ENCODE assay signal across 26 cellular contexts in the genomic region with DNA sequence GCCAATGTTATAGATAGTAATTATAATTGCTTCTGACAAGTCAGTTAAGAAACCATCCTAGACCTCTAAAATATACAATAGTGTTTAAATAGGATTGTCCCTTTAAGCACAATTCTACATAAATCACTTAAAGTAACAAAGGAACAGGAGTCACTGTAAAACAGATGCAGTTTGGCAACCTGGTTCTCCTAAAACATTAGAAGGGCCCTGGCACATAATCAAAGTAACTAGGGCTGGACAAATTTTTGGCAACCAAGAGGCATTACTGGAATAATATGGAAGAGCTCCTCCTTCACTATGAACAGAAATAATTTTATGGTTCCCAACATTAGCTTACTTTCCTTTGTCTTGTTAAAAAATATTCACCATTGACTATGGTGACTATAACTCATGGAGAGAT.
"Had no signal": no experiment of that assay in that cellular context is flagged by ENCODE, and none has a peak within 500 bp of the region (broad histone marks: within the 10 kb centered on the region; RNA-seq: fewer than 3 reads in every experiment).

No MANE protein-coding gene starts in this region.

- DNase-seq: cortex of kidney; effector memory CD8-positive, alpha-beta T cell; erythroblast; esophagus squamous epithelium; foreskin melanocyte; glutamatergic neuron; hypothalamus; immature natural killer cell; islet precursor cell; left ventricle myocardium superior; lower lobe of right lung; naive thymus-derived CD8-positive, alpha-beta T cell; occipital lobe; pancreas; right lobe of liver; small intestine; stimulated activated CD4-positive, alpha-beta T cell treated with anti-CD3 and anti-CD28 coated beads, Interleukin-1b, Interleukin-23, amount 100 ng/mL, for 48 hours; stimulated activated CD4-positive, alpha-beta T cell treated with anti-CD3 and anti-CD28 coated beads, Interleukin-4, amount 100 ng/mL, for 1 hour; stimulated activated CD8-positive, alpha-beta memory T cell treated with anti-CD3 and anti-CD28 coated beads, Interleukin-4, amount 100 ng/mL, for 48 hours; stimulated activated naive CD4-positive, alpha-beta T cell; stimulated activated naive CD8-positive, alpha-beta T cell treated with anti-CD3 and anti-CD28 coated beads, Interleukin-15, amount 100 ng/mL, for 72 hours; transverse colon; upper lobe of right lung; uterus had no signal

- H3K4me1 ChIP-seq: esophagus squamous epithelium, lower lobe of right lung, pancreas, right lobe of liver, suprapubic skin, transverse colon, upper lobe of right lung, uterus had no signal

- H3K27ac Mint-ChIP-seq: effector memory CD8-positive, alpha-beta T cell; naive thymus-derived CD8-positive, alpha-beta T cell; stimulated activated naive CD8-positive, alpha-beta T cell treated with anti-CD3 and anti-CD28 coated beads, Interleukin-15, amount 100 ng/mL, for 72 hours had no signal

- H3K36me3 Mint-ChIP-seq: naive thymus-derived CD8-positive, alpha-beta T cell had no signal

- FAIRE-seq: endometrium, small intestine had no signal

- H3K27me3 Mint-ChIP-seq: effector memory CD8-positive, alpha-beta T cell; naive thymus-derived CD8-positive, alpha-beta T cell; stimulated activated naive CD8-positive, alpha-beta T cell treated with anti-CD3 and anti-CD28 coated beads, Interleukin-15, amount 100 ng/mL, for 72 hours had no signal

- H3K9me3 Mint-ChIP-seq: effector memory CD8-positive, alpha-beta T cell; naive thymus-derived CD8-positive, alpha-beta T cell; stimulated activated naive CD8-positive, alpha-beta T cell treated with anti-CD3 and anti-CD28 coated beads, Interleukin-15, amount 100 ng/mL, for 72 hours had no signal

- H3K27ac ChIP-seq: esophagus squamous epithelium, lower lobe of right lung, pancreas, right lobe of liver, suprapubic skin, transverse colon, upper lobe of right lung, uterus had no signal

- ATAC-seq: effector memory CD8-positive, alpha-beta T cell; left ventricle myocardium superior; lower lobe of right lung; naive thymus-derived CD8-positive, alpha-beta T cell; pancreas; right lobe of liver; stimulated activated naive CD8-positive, alpha-beta T cell treated with anti-CD3 and anti-CD28 coated beads, Interleukin-15, amount 100 ng/mL, for 72 hours; upper lobe of right lung had no signal

- H3K27me3 ChIP-seq: esophagus squamous epithelium, pancreas, right lobe of liver, suprapubic skin, transverse colon, upper lobe of right lung, uterus had no signal

- H3K9me3 ChIP-seq: esophagus squamous epithelium, lower lobe of right lung, pancreas, right lobe of liver, suprapubic skin, transverse colon, upper lobe of right lung, uterus had no signal

- H3K4me3 Mint-ChIP-seq: effector memory CD8-positive, alpha-beta T cell; immature natural killer cell; naive thymus-derived CD8-positive, alpha-beta T cell; stimulated activated naive CD8-positive, alpha-beta T cell treated with anti-CD3 and anti-CD28 coated beads, Interleukin-15, amount 100 ng/mL, for 72 hours had no signal

- H3K36me3 ChIP-seq: esophagus squamous epithelium, lower lobe of right lung, pancreas, right lobe of liver, suprapubic skin, transverse colon, upper lobe of right lung, uterus had no signal

- H3K4me3 ChIP-seq: esophagus squamous epithelium, lower lobe of right lung, pancreas, right lobe of liver, suprapubic skin, transverse colon, upper lobe of right lung, uterus had no signal
